Comparison of ENCODE assay signal across 8 cellular contexts in genomic region chr6:138986578-138986977, GRCh38. TPM values are rescaled to one million over a fixed set of nuclear protein-coding genes. Genes with fewer than 3 reads are reported as not detected.
DNase-seq lines count a peak whose midpoint lies in the region; ATAC-seq, FAIRE-seq and TF ChIP-seq lines count a peak whose summit lies in the region.

No MANE protein-coding gene starts in this region.

- H3K4me1 Mint-ChIP-seq in activated T-helper 1 cell treated with anti-CD3 and anti-CD28 coated beads, Interleukin-12 subunit alpha, Interleukin-12 subunit beta, Interleukin-2, Interleukin-4 antibody, amounts not matched to agents 30 ng/mL and 10 ng/mL and 1 ng/mL, durations not matched to agents 14 hours and 24 hours and 36 hours (ENCODE audit: low read depth) = peaks cover 7% of the 10 kb centered on the region

- H3K9me3 ChIP-seq in left ventricle myocardium inferior (replicated peaks) = no peaks in the 10 kb centered on the region
- no peaks in the 10 kb centered on the region for H3K9me3 ChIP-seq in testis

- FAIRE-seq in urothelium cell line (lab: Jason Lieb, UNC) = no peak

- no peaks in the 10 kb centered on the region for H3K36me3 Mint-ChIP-seq in activated T-helper 1 cell treated with anti-CD3 and anti-CD28 coated beads, Interleukin-12 subunit alpha, Interleukin-12 subunit beta, Interleukin-2, Interleukin-4 antibody, amounts not matched to agents 30 ng/mL and 10 ng/mL and 1 ng/mL, durations not matched to agents 14 hours and 24 hours and 36 hours (ENCODE audit: low read depth)

- peak overlapping the region; percentile 87 for H3K4me3 Mint-ChIP-seq in activated T-helper 1 cell treated with anti-CD3 and anti-CD28 coated beads, Interleukin-12 subunit alpha, Interleukin-12 subunit beta, Interleukin-2, Interleukin-4 antibody, amounts not matched to agents 30 ng/mL and 10 ng/mL and 1 ng/mL, durations not matched to agents 14 hours and 24 hours and 36 hours

- intact Hi-C loops in left ventricle myocardium inferior (cut with micrococcal nuclease) (loop anchor here (5.0 kb wide), 1 partner anchor 169 kb away; no protein-coding TSS in a partner anchor), left ventricle myocardium superior (cut with micrococcal nuclease) (no loop called here), testis (cut with DNase I; ENCODE audit: low total_unique reads) (no loop called here)
- intact Hi-C loops in activated T-helper 1 cell treated with anti-CD3 and anti-CD28 coated beads, Interleukin-12 subunit alpha, Interleukin-12 subunit beta, Interleukin-2, Interleukin-4 antibody, amounts not matched to agents 30 ng/mL and 10 ng/mL and 1 ng/mL, durations not matched to agents 14 hours and 24 hours and 36 hours (cut with micrococcal nuclease) = loop anchor here (1.0 to 5.0 kb wide), 6 partner anchors 16 to 306 kb away; no protein-coding TSS in a partner anchor

- H3K27me3 ChIP-seq in left ventricle myocardium inferior (ENCODE audit: low read depth) (no peaks in the 10 kb centered on the region), testis (no peaks in the 10 kb centered on the region)

- no peak for TF ChIP-seq POLR2A in testis (IDR thresholded peaks at IDR 0.05)

- peaks cover 72% of the 10 kb centered on the region for H3K4me1 ChIP-seq in left ventricle myocardium inferior
- peaks cover 18% of the 10 kb centered on the region for H3K4me1 ChIP-seq in testis

- no peaks in the 10 kb centered on the region for H3K27me3 Mint-ChIP-seq in activated T-helper 1 cell treated with anti-CD3 and anti-CD28 coated beads, Interleukin-12 subunit alpha, Interleukin-12 subunit beta, Interleukin-2, Interleukin-4 antibody, amounts not matched to agents 30 ng/mL and 10 ng/mL and 1 ng/mL, durations not matched to agents 14 hours and 24 hours and 36 hours (ENCODE audit: insufficient read depth)

- H3K36me3 ChIP-seq in left ventricle myocardium inferior (no peaks in the 10 kb centered on the region), testis (ENCODE audit: low read depth, missing control alignments) (no peaks in the 10 kb centered on the region)

- peak overlapping the region; percentile 49 for H3K27ac Mint-ChIP-seq in activated T-helper 1 cell treated with anti-CD3 and anti-CD28 coated beads, Interleukin-12 subunit alpha, Interleukin-12 subunit beta, Interleukin-2, Interleukin-4 antibody, amounts not matched to agents 30 ng/mL and 10 ng/mL and 1 ng/mL, durations not matched to agents 14 hours and 24 hours and 36 hours

- TF ChIP-seq CTCF in left ventricle myocardium inferior (IDR thresholded peaks at IDR 0.05; ENCODE audit: borderline replicate concordance) (no peak), testis (IDR thresholded peaks at IDR 0.05) (no peak)

- WGBS in testis, 2 donors = 5 to 11% methylated on average over 3 of the region's 3 CpGs

- DNase-seq in left ventricle myocardium inferior (no peak), left ventricle myocardium superior (no peak), iris pigment epithelial cell (ENCODE audit: low read depth) (peak; percentile 36), testis (no peak), urothelium cell line (ENCODE audit: low spot score) (no peak), cerebellar nuclear complex (lab: John Stamatoyannopoulos, UW) (no peak)
- no peak for DNase-seq in activated T-helper 1 cell treated with anti-CD3 and anti-CD28 coated beads, Interleukin-12 subunit alpha, Interleukin-12 subunit beta, Interleukin-2, Interleukin-4 antibody, amounts not matched to agents 30 ng/mL and 10 ng/mL and 1 ng/mL, durations not matched to agents 14 hours and 24 hours and 36 hours (ENCODE audit: low spot score)

- peak overlapping the region; percentile 93 for H3K27ac ChIP-seq in left ventricle myocardium inferior (replicated peaks)
- peak overlapping the region; percentile 95 for H3K27ac ChIP-seq in testis

- no peak for ATAC-seq in left ventricle myocardium superior
- ATAC-seq in GM18502 (IDR thresholded peaks at IDR 0.05; ENCODE audit: poor library complexity, unreplicated experiment) = no peak

- H3K9me3 Mint-ChIP-seq in activated T-helper 1 cell treated with anti-CD3 and anti-CD28 coated beads, Interleukin-12 subunit alpha, Interleukin-12 subunit beta, Interleukin-2, Interleukin-4 antibody, amounts not matched to agents 30 ng/mL and 10 ng/mL and 1 ng/mL, durations not matched to agents 14 hours and 24 hours and 36 hours = no peaks in the 10 kb centered on the region

- peak overlapping the region; percentile 95 for H3K4me3 ChIP-seq in left ventricle myocardium inferior
- H3K4me3 ChIP-seq in testis = peak overlapping the region; percentile 96 to 98

RNA-seq across cellular contexts. Expression of gene REPS1, which starts 1.5 kb away (rescaled TPM):
- total RNA-seq in left ventricle myocardium inferior (30.6 TPM), left ventricle myocardium superior (31.1 TPM), testis (100 to 1,000 TPM; 160 to 170 TPM)
- total RNA-seq in activated T-helper 1 cell treated with anti-CD3 and anti-CD28 coated beads, Interleukin-12 subunit alpha, Interleukin-12 subunit beta, Interleukin-2, Interleukin-4 antibody, amounts not matched to agents 30 ng/mL and 10 ng/mL and 1 ng/mL, durations not matched to agents 14 hours and 24 hours and 36 hours = 69.6 and 74.6 TPM in 2 replicates
- 82.0 TPM for polyA plus RNA-seq in testis (ENCODE audit: insufficient read depth, low read depth, low replicate concordance)

RNA-seq across cellular contexts. Expression of gene ABRACL, which starts 42.0 kb away (rescaled TPM):
- 4.3 TPM for total RNA-seq in left ventricle myocardium inferior
- total RNA-seq in left ventricle myocardium superior = 7.1 TPM
- total RNA-seq in activated T-helper 1 cell treated with anti-CD3 and anti-CD28 coated beads, Interleukin-12 subunit alpha, Interleukin-12 subunit beta, Interleukin-2, Interleukin-4 antibody, amounts not matched to agents 30 ng/mL and 10 ng/mL and 1 ng/mL, durations not matched to agents 14 hours and 24 hours and 36 hours = 129 and 135 TPM in 2 replicates
- total RNA-seq in testis = 10 to 100 TPM; 43.5 to 60.3 TPM
- 59.5 TPM for polyA plus RNA-seq in testis (ENCODE audit: insufficient read depth, low read depth, low replicate concordance)

Comparison
In these comparisons a context has a peak if more than half of its experiments do, and no peak if none do; other contexts are left out.
1. intact Hi-C loops: an anchor here in left ventricle myocardium inferior (5.0 kb wide) and activated T-helper 1 cell treated with anti-CD3 and anti-CD28 coated beads, Interleukin-12 subunit alpha, Interleukin-12 subunit beta, Interleukin-2, Interleukin-4 antibody, amounts not matched to agents 30 ng/mL and 10 ng/mL and 1 ng/mL, durations not matched to agents 14 hours and 24 hours and 36 hours (1.0 to 5.0 kb wide); none called in left ventricle myocardium superior and testis.